ENCODE assay signal across 27 cellular contexts in genomic region chr3:97265237-97266005, GRCh38.
"Had no signal": no experiment of that assay in that cellular context is flagged by ENCODE, and none has a peak within 500 bp of the region (broad histone marks: within the 10 kb centered on the region; RNA-seq: fewer than 3 reads in every experiment).

No MANE protein-coding gene starts in this region.

- H3K9me3 ChIP-seq: gastrocnemius medialis, heart right ventricle, left ventricle myocardium inferior, pancreas, psoas muscle, right lobe of liver, thyroid gland, uterus had no signal

- H3K4me1 Mint-ChIP-seq: neural progenitor cell had no signal

- H3K27ac Mint-ChIP-seq: natural killer cell treated with Interleukin-12 subunit alpha and Interleukin-12 subunit beta and Interleukin-15 and Interleukin-18, amount 100 ng/mL, for 72 hours; neural progenitor cell; type B pancreatic cell had no signal

- H3K27me3 ChIP-seq: dorsolateral prefrontal cortex, gastrocnemius medialis, heart right ventricle, neural progenitor cell, pancreas, right lobe of liver, thyroid gland, uterus had no signal

- H3K4me3 ChIP-seq: dorsolateral prefrontal cortex, gastrocnemius medialis, heart right ventricle, left ventricle myocardium inferior, lung, neural progenitor cell, pancreas, psoas muscle, right lobe of liver, skin epidermis, thyroid gland, uterus had no signal

- FAIRE-seq: endometrium, keratinocyte, pancreas had no signal

- H3K36me3 Mint-ChIP-seq: natural killer cell treated with Interleukin-12 subunit alpha and Interleukin-12 subunit beta and Interleukin-15 and Interleukin-18, amount 100 ng/mL, for 72 hours; neural progenitor cell; type B pancreatic cell had no signal

- H3K36me3 ChIP-seq: gastrocnemius medialis, heart right ventricle, left ventricle myocardium inferior, neural progenitor cell, pancreas, right lobe of liver, thyroid gland, uterus had no signal

- H3K4me3 Mint-ChIP-seq: natural killer cell treated with Interleukin-12 subunit alpha and Interleukin-12 subunit beta and Interleukin-15 and Interleukin-18, amount 100 ng/mL, for 72 hours; neural progenitor cell; type B pancreatic cell had no signal

- H3K9me3 Mint-ChIP-seq: neural progenitor cell, type B pancreatic cell had no signal

- H2AFZ ChIP-seq: neural progenitor cell had no signal

- H3K9ac ChIP-seq: neural progenitor cell had no signal

- DNase-seq: cortex of kidney; dorsolateral prefrontal cortex; effector memory CD4-positive, alpha-beta T cell; gastrocnemius medialis; heart right ventricle; left cardiac atrium; left ventricle myocardium inferior; mesenchymal stem cell; midbrain; nucleus accumbens; psoas muscle; retina; right lobe of liver; stimulated activated CD4-positive, alpha-beta T cell treated with anti-CD3 and anti-CD28 coated beads, Interleukin-2, amount 100 ng/mL, for 24 hours; stimulated activated CD4-positive, alpha-beta T cell treated with anti-CD3 and anti-CD28 coated beads, Interleukin-4, amount 100 ng/mL, for 4 hours; stimulated activated naive CD4-positive, alpha-beta T cell treated with Interleukin-2 at 50 U/mL for 16 hours; thyroid gland; uterus had no signal

- H3K27me3 Mint-ChIP-seq: natural killer cell treated with Interleukin-12 subunit alpha and Interleukin-12 subunit beta and Interleukin-15 and Interleukin-18, amount 100 ng/mL, for 72 hours; type B pancreatic cell had no signal

- H3K4me2 ChIP-seq: neural progenitor cell had no signal

- ATAC-seq: esophagus mucosa; gastrocnemius medialis; heart right ventricle; left cardiac atrium; natural killer cell treated with Interleukin-12 subunit alpha and Interleukin-12 subunit beta and Interleukin-15 and Interleukin-18, amount 100 ng/mL, for 72 hours; pancreas; psoas muscle had no signal

- H3K27ac ChIP-seq: dorsolateral prefrontal cortex, gastrocnemius medialis, heart right ventricle, left ventricle myocardium inferior, neural progenitor cell, pancreas, psoas muscle, right lobe of liver, skin epidermis, thyroid gland, uterus had no signal

- H3K4me1 ChIP-seq: gastrocnemius medialis, heart right ventricle, left ventricle myocardium inferior, pancreas, psoas muscle, right lobe of liver, thyroid gland, uterus had no signal
